In genomic region chr19:49470615-49470978, GRCh38 we compare ENCODE assay signal across 13 cellular contexts. TPM values are rescaled to one million over a fixed set of nuclear protein-coding genes. Genes with fewer than 3 reads are reported as not detected.
DNase-seq lines count a peak whose midpoint lies in the region; ATAC-seq and TF ChIP-seq lines count a peak whose summit lies in the region.
"Had no signal": no experiment of that assay in that cellular context is flagged by ENCODE, and none has a peak within 500 bp of the region (broad histone marks: within the 10 kb centered on the region; RNA-seq: fewer than 3 reads in every experiment).

No MANE protein-coding gene starts in this region.

- POLR2A ChIA-PET in activated naive CD8-positive, alpha-beta T cell treated with anti-CD3 and anti-CD28 coated beads, Interleukin-2, amount 10 ng/mL, durations not matched to agents 7 days and 5 days (lab: Charles Lee): interaction anchor here (0.6 to 6.8 kb wide), 15 partner anchors 14 to 212 kb away, joined by 3 to 128 read pairs (median 5); partner anchors contain the start of genes ALDH16A1, KASH5, PIH1D1 and RPL13A

- H3K4me1 ChIP-seq in left ventricle myocardium inferior (peaks cover 41% of the 10 kb centered on the region), left lung (peaks cover 0 to 30% of the 10 kb centered on the region in 2 donors), endodermal cell (ENCODE audit: control insufficient read depth, insufficient read depth, low read length) (no peaks in the 10 kb centered on the region)

- H3K36me3 ChIP-seq in left ventricle myocardium inferior (peaks cover 9% of the 10 kb centered on the region), left lung (peaks cover 0 to 43% of the 10 kb centered on the region in 2 donors), endodermal cell (ENCODE audit: control insufficient read depth, insufficient read depth, low read length) (peaks cover 24% of the 10 kb centered on the region)

- no peak for DNase-seq in left ventricle myocardium inferior
- no peak for DNase-seq in cardiac septum (ENCODE audit: low spot score)
- DNase-seq in activated naive CD8-positive, alpha-beta T cell treated with anti-CD3 and anti-CD28 coated beads, Interleukin-2, amount 10 ng/mL, durations not matched to agents 7 days and 5 days: no peak
- DNase-seq in NCI-H1930 (lab: John Stamatoyannopoulos, UW): no peak
- DNase-seq in left lung: no peak
- DNase-seq in endodermal cell: no peak
- DNase-seq: anterior cingulate cortex, foreskin melanocyte, NCI-H1436 treated with DMSO at 0.1 percent for 48 hours, NCI-H748 treated with DMSO at 0.1 percent for 48 hours, SIG-M5, sigmoid colon had no signal

- H3K4me1 Mint-ChIP-seq in activated naive CD8-positive, alpha-beta T cell treated with anti-CD3 and anti-CD28 coated beads, Interleukin-2, amount 10 ng/mL, durations not matched to agents 7 days and 5 days: peaks cover 37% of the 10 kb centered on the region
- no peaks in the 10 kb centered on the region for H3K4me1 Mint-ChIP-seq in endodermal cell

- no peak overlapping the region for H3K9ac ChIP-seq in endodermal cell (ENCODE audit: extremely low read depth, low read length, poor library complexity, severe bottlenecking)

- H3K9me3 Mint-ChIP-seq in activated naive CD8-positive, alpha-beta T cell treated with anti-CD3 and anti-CD28 coated beads, Interleukin-2, amount 10 ng/mL, durations not matched to agents 7 days and 5 days: no peaks in the 10 kb centered on the region
- no peaks in the 10 kb centered on the region for H3K9me3 Mint-ChIP-seq in endodermal cell

- peak overlapping the region; percentile 89 for H3K27ac Mint-ChIP-seq in activated naive CD8-positive, alpha-beta T cell treated with anti-CD3 and anti-CD28 coated beads, Interleukin-2, amount 10 ng/mL, durations not matched to agents 7 days and 5 days
- no peak overlapping the region for H3K27ac Mint-ChIP-seq in endodermal cell

- H3K27me3 ChIP-seq in left ventricle myocardium inferior (ENCODE audit: low read depth): no peaks in the 10 kb centered on the region
- H3K27me3 ChIP-seq in left lung: no peaks in the 10 kb centered on the region
- H3K27me3 ChIP-seq in endodermal cell (ENCODE audit: control insufficient read depth, insufficient read depth, low read length, poor library complexity, severe bottlenecking): peaks cover 11% of the 10 kb centered on the region
- H3K27me3 ChIP-seq: sigmoid colon had no signal

- 91 to 96% methylated on average over 5 to 8 of the region's 8 CpGs for WGBS in endodermal cell (ENCODE audit: insufficient coverage in 1 of 2, insufficient read length in 1 of 2), 2 experiments

- intact Hi-C loops in left ventricle myocardium inferior (cut with micrococcal nuclease): no loop called here
- intact Hi-C loops in cardiac septum (cut with DNase I): no loop called here
- intact Hi-C loops in left lung (cut with DNase I): no loop called here

- H3K4me3 Mint-ChIP-seq in activated naive CD8-positive, alpha-beta T cell treated with anti-CD3 and anti-CD28 coated beads, Interleukin-2, amount 10 ng/mL, durations not matched to agents 7 days and 5 days: peak overlapping the region; percentile 58
- no peak overlapping the region for H3K4me3 Mint-ChIP-seq in endodermal cell

- TF ChIP-seq CTCF in left ventricle myocardium inferior (IDR thresholded peaks at IDR 0.05; ENCODE audit: borderline replicate concordance) (no peak), left lung (IDR thresholded peaks at IDR 0.05) (no peak), endodermal cell (conservative IDR thresholded peaks at IDR 0.05) (no peak)

- no peak for ATAC-seq in activated naive CD8-positive, alpha-beta T cell treated with anti-CD3 and anti-CD28 coated beads, Interleukin-2, amount 10 ng/mL, durations not matched to agents 7 days and 5 days (ENCODE audit: low read depth)
- ATAC-seq in left lung: no peak

- no peak overlapping the region for H3K4me3 ChIP-seq in left ventricle myocardium inferior
- no peak overlapping the region for H3K4me3 ChIP-seq in left lung
- no peak overlapping the region for H3K4me3 ChIP-seq in endodermal cell (ENCODE audit: low read length)
- H3K4me3 ChIP-seq: sigmoid colon had no signal

- no peaks in the 10 kb centered on the region for H3K9me3 ChIP-seq in left ventricle myocardium inferior (replicated peaks)
- H3K9me3 ChIP-seq in left lung: no peaks in the 10 kb centered on the region
- no peaks in the 10 kb centered on the region for H3K9me3 ChIP-seq in endodermal cell (ENCODE audit: control insufficient read depth, low read length)
- H3K9me3 ChIP-seq: sigmoid colon had no signal

- no peaks in the 10 kb centered on the region for H3K27me3 Mint-ChIP-seq in activated naive CD8-positive, alpha-beta T cell treated with anti-CD3 and anti-CD28 coated beads, Interleukin-2, amount 10 ng/mL, durations not matched to agents 7 days and 5 days
- H3K27me3 Mint-ChIP-seq in endodermal cell (ENCODE audit: insufficient read depth): peaks cover 12% of the 10 kb centered on the region

- peaks cover 16% of the 10 kb centered on the region for H3K36me3 Mint-ChIP-seq in activated naive CD8-positive, alpha-beta T cell treated with anti-CD3 and anti-CD28 coated beads, Interleukin-2, amount 10 ng/mL, durations not matched to agents 7 days and 5 days
- peaks cover 21% of the 10 kb centered on the region for H3K36me3 Mint-ChIP-seq in endodermal cell (ENCODE audit: low read depth)

- peak overlapping the region; percentile 88 for H3K27ac ChIP-seq in left ventricle myocardium inferior (replicated peaks)
- peak overlapping the region in 1 of 2 donors; percentile 61 for H3K27ac ChIP-seq in left lung
- H3K27ac ChIP-seq in endodermal cell (ENCODE audit: low read depth, low read length): no peak overlapping the region

RNA-seq across cellular contexts. Expression of gene FLT3LG, which starts 3.4 kb away (rescaled TPM):
- total RNA-seq in left ventricle myocardium inferior (3.1 TPM), cardiac septum (3.8 TPM), left lung (10 to 100 TPM in 1 of 2 donors, 1 to 10 TPM in 1; 6.8 to 10.1 TPM), endodermal cell (1 to 10 TPM in 1 of 2 donors, under 1 TPM in 1; 0.75 to 2.3 TPM)
- total RNA-seq in activated naive CD8-positive, alpha-beta T cell treated with anti-CD3 and anti-CD28 coated beads, Interleukin-2, amount 10 ng/mL, durations not matched to agents 7 days and 5 days: 100 to 1,000 TPM; 250 to 282 TPM
- polyA plus RNA-seq in endodermal cell (2013, experiment 1 of 2): 2.0 TPM
- polyA plus RNA-seq in endodermal cell (2013, experiment 2 of 2): 0.75 TPM
- total RNA-seq: G401 had no signal

RNA-seq across cellular contexts. Expression of gene RPL13A, which starts 16.8 kb away (rescaled TPM):
- total RNA-seq in left ventricle myocardium inferior (1,308 TPM), cardiac septum (1,030 TPM), left lung (1,000 to 10,000 TPM; 1,924 to 2,053 TPM), endodermal cell (1,000 to 10,000 TPM; 2,434 to 3,023 TPM)
- total RNA-seq in activated naive CD8-positive, alpha-beta T cell treated with anti-CD3 and anti-CD28 coated beads, Interleukin-2, amount 10 ng/mL, durations not matched to agents 7 days and 5 days: 1,000 to 10,000 TPM; 2,936 to 3,173 TPM
- polyA plus RNA-seq in endodermal cell (2013, experiment 1 of 2): 2,455 TPM
- polyA plus RNA-seq in endodermal cell (2013, experiment 2 of 2): 2,303 TPM

RNA-seq across cellular contexts. Expression of gene ALDH16A1, which starts 17.6 kb away (rescaled TPM):
- 9.6 TPM for total RNA-seq in left ventricle myocardium inferior
- total RNA-seq in cardiac septum: 7.7 TPM
- 10 to 100 TPM; 41.8 to 42.9 TPM for total RNA-seq in activated naive CD8-positive, alpha-beta T cell treated with anti-CD3 and anti-CD28 coated beads, Interleukin-2, amount 10 ng/mL, durations not matched to agents 7 days and 5 days
- 10 to 100 TPM; 29.3 to 54.2 TPM for total RNA-seq in left lung
- 10 to 100 TPM; 52.8 to 57.1 TPM for total RNA-seq in endodermal cell
- polyA plus RNA-seq in endodermal cell (2013, experiment 1 of 2): 27.4 TPM
- polyA plus RNA-seq in endodermal cell (2013, experiment 2 of 2): 32.6 TPM

RNA-seq across cellular contexts. Expression of gene PIH1D1, which starts 19.0 kb away (rescaled TPM):
- total RNA-seq in left ventricle myocardium inferior (24.7 TPM), cardiac septum (24.2 TPM), left lung (10 to 100 TPM; 54.4 to 78.5 TPM), endodermal cell (100 to 1,000 TPM; 128 to 133 TPM)
- total RNA-seq in activated naive CD8-positive, alpha-beta T cell treated with anti-CD3 and anti-CD28 coated beads, Interleukin-2, amount 10 ng/mL, durations not matched to agents 7 days and 5 days: 100 to 1,000 TPM; 143 to 148 TPM
- polyA plus RNA-seq in endodermal cell (2013, experiment 1 of 2): 100 TPM
- polyA plus RNA-seq in endodermal cell (2013, experiment 2 of 2): 90.8 TPM

RNA-seq across cellular contexts. Expression of gene RPS11, which starts 25.6 kb away (rescaled TPM):
- total RNA-seq in left ventricle myocardium inferior: 998 TPM
- total RNA-seq in cardiac septum: 729 TPM
- 1,000 to 10,000 TPM; 2,412 to 2,445 TPM for total RNA-seq in activated naive CD8-positive, alpha-beta T cell treated with anti-CD3 and anti-CD28 coated beads, Interleukin-2, amount 10 ng/mL, durations not matched to agents 7 days and 5 days
- total RNA-seq in left lung: 1,000 to 10,000 TPM; 1,463 to 1,657 TPM
- total RNA-seq in endodermal cell: 1,000 to 10,000 TPM; 1,814 to 2,035 TPM
- polyA plus RNA-seq in endodermal cell (2013, experiment 1 of 2): 2,952 TPM
- polyA plus RNA-seq in endodermal cell (2013, experiment 2 of 2): 2,847 TPM

Comparison
In these comparisons a context has a peak if more than half of its experiments do, and no peak if none do; other contexts are left out.
1. RNA of gene FLT3LG, which starts 3.4 kb away (total RNA-seq): 250 to 282 TPM in activated naive CD8-positive, alpha-beta T cell treated with anti-CD3 and anti-CD28 coated beads, Interleukin-2, amount 10 ng/mL, durations not matched to agents 7 days and 5 days; 6.8 to 10.1 TPM in left lung, 3.8 TPM in cardiac septum (single experiment), 3.1 TPM in left ventricle myocardium inferior (single experiment) and 0.75 to 2.3 TPM in endodermal cell; every median in the first group is over 10 times any median in the second.